ENCODE assay signal across 23 cellular contexts in the genomic region with DNA sequence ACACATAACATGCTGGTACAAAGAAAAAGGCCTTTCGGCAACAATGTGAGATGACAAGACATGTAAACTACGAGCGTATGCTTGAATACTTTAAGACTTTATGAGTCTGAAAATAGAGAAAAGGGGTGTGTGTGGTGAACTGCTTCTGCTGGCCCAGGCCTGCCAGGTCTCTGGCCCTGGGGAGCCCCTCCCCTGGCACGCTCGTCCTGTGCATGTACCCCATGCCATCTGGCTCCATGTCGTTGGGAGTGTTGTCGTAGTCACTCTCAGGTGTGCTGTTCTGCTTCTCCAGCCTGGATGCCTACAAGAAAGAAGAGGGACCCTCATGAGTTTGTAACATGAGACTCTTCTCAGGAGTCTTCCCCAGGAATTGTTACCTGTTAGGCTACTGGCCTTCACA. TPM values are rescaled to one million over a fixed set of nuclear protein-coding genes. Genes with fewer than 3 reads are reported as not detected.
DNase-seq lines count a peak whose midpoint lies in the region; ATAC-seq and TF ChIP-seq lines count a peak whose summit lies in the region.
"Had no signal": no experiment of that assay in that cellular context is flagged by ENCODE, and none has a peak within 500 bp of the region (broad histone marks: within the 10 kb centered on the region; RNA-seq: fewer than 3 reads in every experiment).

No MANE protein-coding gene starts in this region.

- H3K23ac ChIP-seq in mesenchymal stem cell (ENCODE audit: low read length in 2 of 2): no peak overlapping the region

- WGBS in mesenchymal stem cell: 96% methylated on average over 7 of the region's 7 CpGs
- WGBS in spleen, 5 donors: 91 to 99% (median 96%) methylated on average over 7 of the region's 7 CpGs

- peaks cover 4% of the 10 kb centered on the region for H3K27me3 Mint-ChIP-seq in endothelial cell (ENCODE audit: unreplicated experiment)
- H3K27me3 Mint-ChIP-seq: CD4-positive, alpha-beta T cell; CD8-positive, alpha-beta memory T cell had no signal

- peak overlapping the region; percentile 68 for H3K4me3 Mint-ChIP-seq in endothelial cell (ENCODE audit: unreplicated experiment)
- H3K4me3 Mint-ChIP-seq: CD14-positive monocyte; CD4-positive, alpha-beta T cell; CD8-positive, alpha-beta memory T cell had no signal

- no peak overlapping the region for H3K14ac ChIP-seq in mesenchymal stem cell (ENCODE audit: low read length in 2 of 2)

- H3K9me3 ChIP-seq in mesenchymal stem cell (ENCODE audit: control insufficient read depth, low read length) (no peaks in the 10 kb centered on the region), spleen (no peaks in the 10 kb centered on the region)
- H3K9me3 ChIP-seq: BE2C; BLaER1 treated with 17β-estradiol and CSF1 and Interleukin-3, amounts not matched to agents 10 nM and 100 nM had no signal

- peak overlapping the region; percentile 96 for H3K27ac Mint-ChIP-seq in endothelial cell (ENCODE audit: unreplicated experiment)

- H3K9ac ChIP-seq in mesenchymal stem cell (ENCODE audit: low read length): no peak overlapping the region
- H3K9ac ChIP-seq: BLaER1 treated with 17β-estradiol and CSF1 and Interleukin-3, amounts not matched to agents 10 nM and 100 nM; GM23248 had no signal

- no peak overlapping the region for H2AFZ ChIP-seq in mesenchymal stem cell (ENCODE audit: low read depth, low read length)
- H2AFZ ChIP-seq: GM23248 had no signal

- peak overlapping the region; percentile 60 for H2AK5ac ChIP-seq in mesenchymal stem cell (ENCODE audit: low read length, severe bottlenecking)

- no peak overlapping the region for H2BK5ac ChIP-seq in mesenchymal stem cell (ENCODE audit: low read depth, low read length, poor library complexity, severe bottlenecking)

- peaks cover 9% of the 10 kb centered on the region for H3K79me1 ChIP-seq in mesenchymal stem cell (replicated peaks; ENCODE audit: low read length, poor library complexity, severe bottlenecking)

- in situ Hi-C loops in ACHN (cut with HindIII; ENCODE audit: low pct_ligation_motif_present, low pct_unique_long_range_greater_than_20kb, low sequenced_read_pairs): no loop called here

- no peaks in the 10 kb centered on the region for H3K27me3 ChIP-seq in mesenchymal stem cell (ENCODE audit: control insufficient read depth in 1 of 2, insufficient read depth in 1 of 2, low read length in 2 of 2)
- H3K27me3 ChIP-seq in spleen (replicated peaks in 1 of 7): no peaks in the 10 kb centered on the region
- H3K27me3 ChIP-seq: BE2C; BLaER1 treated with 17β-estradiol and CSF1 and Interleukin-3, amounts not matched to agents 10 nM and 100 nM had no signal

- H3K4me1 ChIP-seq in mesenchymal stem cell (ENCODE audit: control insufficient read depth, insufficient read depth, low read depth, low read length) (peaks cover 11% of the 10 kb centered on the region), spleen (peaks cover 0 to 39% (median 10%) of the 10 kb centered on the region in 6 donors)
- H3K4me1 ChIP-seq: BE2C had no signal

- H3K18ac ChIP-seq in mesenchymal stem cell (ENCODE audit: low read depth in 1 of 2, low read length in 2 of 2): no peak overlapping the region

- TF ChIP-seq POLR2A in spleen (IDR thresholded peaks at IDR 0.05): no peak

- H2BK120ac ChIP-seq in mesenchymal stem cell (ENCODE audit: low read depth, low read length): no peak overlapping the region

- H3K27ac ChIP-seq in mesenchymal stem cell (ENCODE audit: low read length, poor library complexity, severe bottlenecking) (no peak overlapping the region), spleen (peak overlapping the region in 5 of 8 donors; percentile 62 to 80 (median 76))
- H3K27ac ChIP-seq: 22Rv1; BLaER1 treated with 17β-estradiol and CSF1 and Interleukin-3, amounts not matched to agents 10 nM and 100 nM; GM23248 had no signal

- H3K9me3 Mint-ChIP-seq in endothelial cell (ENCODE audit: unreplicated experiment): no peaks in the 10 kb centered on the region
- H3K9me3 Mint-ChIP-seq: CD14-positive monocyte; CD4-positive, alpha-beta T cell; CD8-positive, alpha-beta memory T cell had no signal

- H2BK15ac ChIP-seq in mesenchymal stem cell (ENCODE audit: low read depth, poor library complexity, severe bottlenecking): no peak overlapping the region

- H3K36me3 ChIP-seq in mesenchymal stem cell (ENCODE audit: control insufficient read depth in 1 of 2, insufficient read depth in 2 of 2, low read depth in 1 of 2, low read length in 2 of 2) (peaks cover 20 to 77% of the 10 kb centered on the region in 2 experiments), spleen (peaks cover 0 to 100% (median 57%) of the 10 kb centered on the region in 6 donors)

- intact Hi-C loops in spleen (cut with DNase I; ENCODE audit: low total_unique reads): no loop called here
- intact Hi-C loops in Right ventricle myocardium inferior (cut with DNase I): no loop called here

- no peak overlapping the region for H3K4me2 ChIP-seq in mesenchymal stem cell (ENCODE audit: low read length, poor library complexity, severe bottlenecking)
- H3K4me2 ChIP-seq: BLaER1 treated with 17β-estradiol and CSF1 and Interleukin-3, amounts not matched to agents 10 nM and 100 nM had no signal

- H3K4me1 Mint-ChIP-seq in endothelial cell (ENCODE audit: unreplicated experiment): peaks cover 42% of the 10 kb centered on the region
- H3K4me1 Mint-ChIP-seq: CD14-positive monocyte had no signal

- no peak overlapping the region for H2BK12ac ChIP-seq in mesenchymal stem cell (ENCODE audit: low read length in 2 of 2)

- no peak overlapping the region for H3K4ac ChIP-seq in mesenchymal stem cell (ENCODE audit: low read depth in 1 of 2, low read length in 2 of 2)

- no peak for TF ChIP-seq CTCF in endothelial cell (IDR thresholded peaks at IDR 0.05; ENCODE audit: unreplicated experiment)
- TF ChIP-seq CTCF in spleen (IDR thresholded peaks at IDR 0.05 in 8 of 11, conservative IDR thresholded peaks at IDR 0.05 in 3 of 11): no peak

- H3K4me3 ChIP-seq in mesenchymal stem cell (ENCODE audit: insufficient read depth in 1 of 2, low read depth in 1 of 2, low read length in 2 of 2) (no peak overlapping the region), spleen (no peak overlapping the region)
- H3K4me3 ChIP-seq: BLaER1 treated with 17β-estradiol and CSF1 and Interleukin-3, amounts not matched to agents 10 nM and 100 nM; GM12878; GM23248 had no signal

- H4K8ac ChIP-seq in mesenchymal stem cell (ENCODE audit: low read length): no peak overlapping the region

- H4K91ac ChIP-seq in mesenchymal stem cell (ENCODE audit: low read length): no peak overlapping the region

- peaks cover 35% of the 10 kb centered on the region for H3K36me3 Mint-ChIP-seq in endothelial cell (ENCODE audit: low read depth, unreplicated experiment)

- DNase-seq in NCI-H2171 treated with DMSO at 0.1 percent for 48 hours (lab: John Stamatoyannopoulos, UW) (peak; percentile 51), NCI-H2171 (lab: John Stamatoyannopoulos, UW) (no peak), endothelial cell (ENCODE audit: low spot score) (no peak), mesenchymal stem cell (no peak), spleen (no peak), Right ventricle myocardium inferior (ENCODE audit: missing footprints) (no peak), ACHN (no peak)
- DNase-seq: AML-193; BE2C; CD4-positive, alpha-beta T cell; CD8-positive, alpha-beta memory T cell; DMS 273 treated with DMSO at 0.1 percent for 48 hours; DMS79; EL; GDM1; GM23248; H7; HCEC 1CT had no signal

- ATAC-seq in GM18907 (IDR thresholded peaks at IDR 0.05; ENCODE audit: unreplicated experiment) (no peak), Right ventricle myocardium inferior (no peak)
- ATAC-seq: GM12878 had no signal

RNA-seq across cellular contexts. Expression of a gene that starts 38.9 kb away (rescaled TPM):
- total RNA-seq in endothelial cell (ENCODE audit: unreplicated experiment): 20.8 TPM
- 8.0 TPM for polyA plus RNA-seq in mesenchymal stem cell (2013, experiment 1 of 2)
- polyA plus RNA-seq in mesenchymal stem cell (2013, experiment 2 of 2): 7.8 TPM
- total RNA-seq in spleen: 10 to 100 TPM; 21.8 to 35.9 (median 29.0) TPM
- 10 to 100 TPM in 1 of 3 donors, 1 to 10 TPM in 2; 7.3 to 12.5 (median 7.6) TPM for polyA plus RNA-seq in spleen
- 8.4 TPM for total RNA-seq in Right ventricle myocardium inferior

RNA-seq across cellular contexts. Expression of a gene that starts 57.2 kb away (rescaled TPM):
- 89.1 TPM for total RNA-seq in endothelial cell (ENCODE audit: unreplicated experiment)
- polyA plus RNA-seq in mesenchymal stem cell (2013, experiment 1 of 2): 25.2 TPM
- 24.1 TPM for polyA plus RNA-seq in mesenchymal stem cell (2013, experiment 2 of 2)
- 100 to 1,000 TPM; 101 to 169 (median 129) TPM for total RNA-seq in spleen
- polyA plus RNA-seq in spleen: 10 to 100 TPM; 26.5 to 35.5 (median 32.0) TPM
- 47.1 TPM for total RNA-seq in Right ventricle myocardium inferior

RNA-seq across cellular contexts. Expression of a gene that starts 58.6 kb away (rescaled TPM):
- total RNA-seq in endothelial cell (ENCODE audit: unreplicated experiment) (51.2 TPM), spleen (10 to 100 TPM; 25.6 to 45.5 (median 35.0) TPM), Right ventricle myocardium inferior (23.3 TPM)
- polyA plus RNA-seq in mesenchymal stem cell (2013, experiment 1 of 2): 41.5 TPM
- 42.0 TPM for polyA plus RNA-seq in mesenchymal stem cell (2013, experiment 2 of 2)
- 10 to 100 TPM; 26.3 to 31.5 (median 30.3) TPM for polyA plus RNA-seq in spleen
